ENCODE assay signal across 21 cellular contexts in genomic region chrX:22343192-22343591, GRCh38.
"Had no signal": no experiment of that assay in that cellular context is flagged by ENCODE, and none has a peak within 500 bp of the region (broad histone marks: within the 10 kb centered on the region; RNA-seq: fewer than 3 reads in every experiment).

No MANE protein-coding gene starts in this region.

- H3K4me2 ChIP-seq: SK-N-SH had no signal

- H3K9me3 Mint-ChIP-seq: T-cell had no signal

- H3K9ac ChIP-seq: SK-N-SH had no signal

- H3K27ac ChIP-seq: HL-60, RWPE1 had no signal

- H3K9me3 ChIP-seq: SK-N-SH had no signal

- H3K27ac Mint-ChIP-seq: T-cell had no signal

- ATAC-seq: Panc1, PC-3, T-cell had no signal

- H3K4me3 Mint-ChIP-seq: T-cell had no signal

- H3K36me3 Mint-ChIP-seq: T-cell had no signal

- DNase-seq: Karpas-422; KG1; MM.1S; NCI-H1092 treated with DMSO at 0.1 percent for 48 hours; NCI-H1436; NCI-H187; NCI-H2029; NCI-H2081 treated with DMSO at 0.1 percent for 48 hours; NCI-H2227 treated with DMSO at 0.1 percent for 48 hours; NCI-H446 treated with DMSO at 0.1 percent for 48 hours; NCI-H510A treated with DMSO at 0.1 percent for 48 hours; NCI-H526; NK-92 treated with Interleukin-12 subunit alpha and Interleukin-12 subunit beta, amount 100 ng/mL, for 24 hours; PC-3; SHP77; SK-N-SH; SW 1271; T-cell had no signal

- H3K4me1 Mint-ChIP-seq: T-cell had no signal
